In genomic region chr6:52419809-52420667, GRCh38 we compare ENCODE assay signal across 7 cellular contexts.
A peak's percentile ranks its signal among the peaks of the same experiment; 100 is the strongest.
DNase-seq lines count a peak whose midpoint lies in the region; ATAC-seq, FAIRE-seq and TF ChIP-seq lines count a peak whose summit lies in the region.

EFHC1 (plus strand) TSS chr6:52420342; CDS start chr6:52420411, 69 bp downstream.

- peak; percentile 98 for FAIRE-seq in GM18507 (lab: Jason Lieb, UNC)

- in situ Hi-C loops in astrocyte of the spinal cord (cut with HindIII; ENCODE audit: low sequenced_read_pairs) = no loop called here

- no peak for TF ChIP-seq CTCF in astrocyte of the spinal cord (IDR thresholded peaks at IDR 0.05; ENCODE audit: low read depth, low read length)
- no peak for TF ChIP-seq CTCF in retinal pigment epithelial cell (conservative IDR thresholded peaks at IDR 0.05; ENCODE audit: low read depth, low read length)

- H3K4me3 ChIP-seq in astrocyte of the spinal cord (ENCODE audit: low read depth, low read length) = peak within 1 kb of the TSS; percentile 95
- H3K4me3 ChIP-seq in retinal pigment epithelial cell (ENCODE audit: low read length) = peak within 1 kb of the TSS; percentile 95

- DNase-seq in GM18507 (ENCODE audit: extremely low spot score, insufficient read length, low read depth) = peak; percentile 95
- peak; percentile 98 for DNase-seq in NCI-H2029 (lab: John Stamatoyannopoulos, UW)
- DNase-seq in T-helper 9 cell = peak; percentile 97
- peak; percentile 98 for DNase-seq in astrocyte of the spinal cord (ENCODE audit: low read depth, low spot score)
- DNase-seq in hippocampal formation (lab: John Stamatoyannopoulos, UW) = peak; percentile 98
- peak; percentile 94 for DNase-seq in retinal pigment epithelial cell (ENCODE audit: low read depth)

- peak; percentile 93 for ATAC-seq in HG02973 (IDR thresholded peaks at IDR 0.05; ENCODE audit: unreplicated experiment)

Comparison
In these comparisons a context has a peak if more than half of its experiments do, and no peak if none do; other contexts are left out.
1. Peak in every context shown above with its lines: DNase-seq, ATAC-seq and H3K4me3 ChIP-seq.